Comparison of ENCODE assay signal across 25 cellular contexts in the genomic region with DNA sequence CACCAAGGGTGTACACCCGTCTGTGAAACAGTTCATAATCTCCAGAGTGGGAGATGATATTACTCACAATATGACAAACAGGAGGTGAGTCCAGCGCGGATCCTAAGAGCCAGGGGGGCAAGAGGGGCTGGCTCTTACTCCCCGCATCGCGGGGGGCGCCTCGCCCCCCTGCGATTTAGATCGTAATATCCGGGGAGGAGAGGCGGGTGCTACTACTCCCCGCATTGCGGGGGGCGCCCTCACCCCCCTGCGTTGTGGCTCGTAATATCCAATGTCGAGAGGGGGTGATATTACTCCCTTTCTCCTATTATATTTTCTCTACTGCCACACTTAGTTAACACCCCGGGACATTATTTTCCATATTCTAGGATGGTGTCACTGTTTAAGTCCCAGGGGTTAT.
"Had no signal": no experiment of that assay in that cellular context is flagged by ENCODE, and none has a peak within 500 bp of the region (broad histone marks: within the 10 kb centered on the region; RNA-seq: fewer than 3 reads in every experiment).

No MANE protein-coding gene starts in this region.

- H3K36me3 ChIP-seq: stomach, suprapubic skin, thoracic aorta, thyroid gland, tibial artery, tibial nerve, transverse colon, upper lobe of left lung, uterus, vagina had no signal

- H3K9me3 ChIP-seq: stomach, suprapubic skin, testis, thoracic aorta, thyroid gland, tibial artery, tibial nerve, transverse colon, upper lobe of left lung, uterus, vagina had no signal

- DNase-seq: stimulated activated CD4-positive, alpha-beta T cell treated with anti-CD3 and anti-CD28 coated beads, Interleukin-2, amount 100 ng/mL, for 48 hours; stimulated activated CD4-positive, alpha-beta T cell treated with anti-CD3 and anti-CD28 coated beads, Interleukin-4, amount 100 ng/mL, for 1 hour; stimulated activated CD4-positive, alpha-beta T cell treated with anti-CD3 and anti-CD28 coated beads, Interleukin-4, amount 100 ng/mL, for 24 hours; stimulated activated CD4-positive, alpha-beta T cell treated with anti-CD3 and anti-CD28 coated beads, Interleukin-4, amount 100 ng/mL, for 4 hours; stimulated activated CD8-positive, alpha-beta memory T cell treated with anti-CD3 and anti-CD28 coated beads, Interleukin-4, amount 100 ng/mL, for 48 hours; stimulated activated naive B cell treated with anti-CD40 and anti-IgM and Interleukin-4, amounts not matched to agents 10 μg/mL and 1 μg/mL and 100 μg/mL, for 72 hours; stimulated activated naive CD4-positive, alpha-beta T cell; stimulated activated naive CD4-positive, alpha-beta T cell treated with Interleukin-2 at 50 U/mL for 16 hours; stimulated activated naive CD8-positive, alpha-beta T cell treated with anti-CD3 and anti-CD28 coated beads, Interleukin-15, amount 100 ng/mL, for 72 hours; stimulated activated naive CD8-positive, alpha-beta T cell treated with anti-CD3 and anti-CD28 coated beads, Interleukin-15, Interleukin-2, amounts not matched to agents 100 U/mL and 50 U/mL, for 24 hours; stomach; substantia nigra; testis; thyroid gland; tibial artery; transverse colon; trophoblast cell; uterus had no signal

- H3K27me3 ChIP-seq: testis, thyroid gland, tibial nerve, upper lobe of left lung, uterus, vagina had no signal

- ATAC-seq: stimulated activated effector memory CD8-positive, alpha-beta T cell treated with anti-CD3 and anti-CD28 coated beads, Interleukin-12 subunit alpha, Interleukin-12 subunit beta, amount 100 ng/mL, for 72 hours; stimulated activated memory B cell treated with anti-CD40 and anti-IgM and Interleukin-4, amounts not matched to agents 10 μg/mL and 1 μg/mL and 100 μg/mL, for 72 hours; stimulated activated naive B cell treated with anti-CD40 and anti-IgM and Interleukin-4, amounts not matched to agents 10 μg/mL and 1 μg/mL and 100 μg/mL, for 72 hours; stimulated activated naive CD8-positive, alpha-beta T cell treated with anti-CD3 and anti-CD28 coated beads, Interleukin-15, amount 100 ng/mL, for 72 hours; stimulated activated naive CD8-positive, alpha-beta T cell treated with anti-CD3 and anti-CD28 coated beads, Interleukin-15, Interleukin-2, amounts not matched to agents 100 U/mL and 50 U/mL, for 24 hours had no signal

- H3K27ac ChIP-seq: stomach, suprapubic skin, testis, thoracic aorta, thyroid gland, tibial artery, tibial nerve, transverse colon, upper lobe of left lung, uterus, vagina had no signal

- H3K4me1 ChIP-seq: stomach, suprapubic skin, testis, thyroid gland, tibial artery, tibial nerve, transverse colon, upper lobe of left lung, uterus, vagina had no signal

- H3K4me3 ChIP-seq: stomach, suprapubic skin, testis, thoracic aorta, thyroid gland, tibial artery, tibial nerve, transverse colon, upper lobe of left lung, uterus, vagina had no signal
